16 cellular contexts compared by ENCODE assay signal in the genomic region with DNA sequence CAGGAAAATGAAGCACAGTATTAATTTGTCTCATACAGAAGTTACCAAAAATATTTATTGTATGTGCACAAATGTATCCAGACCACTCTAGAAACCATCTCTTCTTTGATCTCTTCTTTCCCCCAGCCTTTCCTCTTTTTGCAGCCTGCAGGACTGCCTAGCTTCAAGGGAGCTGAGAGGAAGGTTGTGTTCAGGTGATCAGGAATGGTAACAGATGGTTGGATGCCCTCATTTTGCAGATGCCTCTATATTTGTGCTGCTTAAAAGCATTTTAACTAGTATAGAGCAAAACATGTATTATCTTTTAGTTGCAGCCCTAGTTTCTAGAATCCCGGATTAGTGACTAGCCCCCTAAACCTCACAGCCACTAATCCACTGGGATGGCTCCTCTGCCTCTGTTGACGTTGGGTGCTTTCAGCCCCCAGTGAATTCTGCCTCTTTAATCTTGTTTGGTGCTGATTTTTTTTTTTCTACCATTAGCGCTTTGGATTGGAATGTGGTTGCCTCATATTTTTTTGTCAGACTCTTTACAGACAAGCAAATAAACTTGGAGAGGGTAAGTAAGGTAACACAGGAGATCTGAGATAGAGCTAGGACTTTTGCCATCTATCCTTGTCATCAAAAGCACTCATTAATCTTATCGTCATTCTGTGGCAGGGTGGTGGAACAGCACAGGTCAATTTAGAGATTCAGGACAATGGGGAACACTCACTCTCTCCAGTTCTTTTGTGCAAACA.
DNase-seq lines count a peak whose midpoint lies in the region; ATAC-seq and TF ChIP-seq lines count a peak whose summit lies in the region.
"Had no signal": no experiment of that assay in that cellular context is flagged by ENCODE, and none has a peak within 500 bp of the region (broad histone marks: within the 10 kb centered on the region; RNA-seq: fewer than 3 reads in every experiment).

No MANE protein-coding gene starts in this region.

- peak; percentile 58 for DNase-seq in GM03348 (ENCODE audit: low spot score)
- peak; percentile 52 for DNase-seq in NCI-H69 (lab: John Stamatoyannopoulos, UW)
- peak; percentile 50 for DNase-seq in fibroblast of pulmonary artery (ENCODE audit: low read depth)
- peak; percentile 16 for DNase-seq in skeletal muscle cell (ENCODE audit: low read depth)
- no peak for DNase-seq in Karpas-422
- DNase-seq in stimulated activated CD4-positive, alpha-beta T cell treated with anti-CD3 and anti-CD28 coated beads, Interleukin-2, amount 100 ng/mL, for 24 hours: no peak
- DNase-seq: activated T-cell treated with anti-CD3 and anti-CD28 coated beads, Interleukin-2, amount 50 U/mL, for 4 hours; amygdala; heart left ventricle; left ventricle myocardium superior; NCI-H146; stimulated activated CD4-positive, alpha-beta T cell treated with anti-CD3 and anti-CD28 coated beads, Interleukin-4, amount 100 ng/mL, for 24 hours; stimulated activated naive CD8-positive, alpha-beta T cell treated with anti-CD3 and anti-CD28 coated beads, Interleukin-15, Interleukin-2, amounts not matched to agents 100 U/mL and 50 U/mL, for 24 hours; SW 1271 had no signal

- H3K4me2 ChIP-seq in Karpas-422 (ENCODE audit: low read depth, low read length, poor library complexity, severe bottlenecking): no peak overlapping the region

- H3K9me3 ChIP-seq in Karpas-422 (ENCODE audit: low read length): no peaks in the 10 kb centered on the region

- ATAC-seq in GM21360 (IDR thresholded peaks at IDR 0.05; ENCODE audit: unreplicated experiment) (no peak), GM21529 (IDR thresholded peaks at IDR 0.05; ENCODE audit: unreplicated experiment) (no peak)
- ATAC-seq: activated T-cell treated with anti-CD3 and anti-CD28 coated beads, Interleukin-2, amount 50 U/mL, for 4 hours; heart left ventricle; left ventricle myocardium superior; stimulated activated naive CD8-positive, alpha-beta T cell treated with anti-CD3 and anti-CD28 coated beads, Interleukin-15, Interleukin-2, amounts not matched to agents 100 U/mL and 50 U/mL, for 24 hours had no signal

- H3K27ac ChIP-seq in Karpas-422 (ENCODE audit: low read length): no peak overlapping the region

- no peaks in the 10 kb centered on the region for H3K4me1 ChIP-seq in Karpas-422 (ENCODE audit: low read length)

- no peaks in the 10 kb centered on the region for H3K36me3 ChIP-seq in Karpas-422 (ENCODE audit: insufficient read depth, low read length)
- H3K36me3 ChIP-seq: heart left ventricle had no signal

- no peak overlapping the region for H2AFZ ChIP-seq in Karpas-422 (ENCODE audit: low read length)

- no peaks in the 10 kb centered on the region for H3K9me2 ChIP-seq in Karpas-422 (replicated peaks; ENCODE audit: insufficient read depth, low read length)

- H3K9ac ChIP-seq in Karpas-422 (ENCODE audit: low read length): no peak overlapping the region

- H3K79me2 ChIP-seq in Karpas-422 (ENCODE audit: low read length): no peaks in the 10 kb centered on the region

- TF ChIP-seq CTCF in fibroblast of pulmonary artery (IDR thresholded peaks at IDR 0.05; ENCODE audit: low read length, missing control alignments): no peak

- no peak overlapping the region for H3K4me3 ChIP-seq in fibroblast of pulmonary artery (replicated peaks; ENCODE audit: low read depth, low read length)
- H3K4me3 ChIP-seq in skeletal muscle cell (ENCODE audit: low read depth, low read length): no peak overlapping the region
- H3K4me3 ChIP-seq in Karpas-422 (ENCODE audit: low read length): no peak overlapping the region
- H3K4me3 ChIP-seq: heart left ventricle had no signal

- no peaks in the 10 kb centered on the region for H4K20me1 ChIP-seq in Karpas-422 (ENCODE audit: insufficient read depth, low read depth, low read length)

- no peaks in the 10 kb centered on the region for H3K27me3 ChIP-seq in Karpas-422 (ENCODE audit: low read length)
- H3K27me3 ChIP-seq: heart left ventricle had no signal

Comparison
In these comparisons a context has a peak if more than half of its experiments do, and no peak if none do; other contexts are left out.
1. DNase-seq: peak in GM03348 (single experiment), NCI-H69 (single experiment), fibroblast of pulmonary artery (single experiment) and skeletal muscle cell (single experiment); none in Karpas-422 (single experiment) and stimulated activated CD4-positive, alpha-beta T cell treated with anti-CD3 and anti-CD28 coated beads, Interleukin-2, amount 100 ng/mL, for 24 hours (0 of 2).